Comparison of ENCODE assay signal across 8 cellular contexts in the genomic region with DNA sequence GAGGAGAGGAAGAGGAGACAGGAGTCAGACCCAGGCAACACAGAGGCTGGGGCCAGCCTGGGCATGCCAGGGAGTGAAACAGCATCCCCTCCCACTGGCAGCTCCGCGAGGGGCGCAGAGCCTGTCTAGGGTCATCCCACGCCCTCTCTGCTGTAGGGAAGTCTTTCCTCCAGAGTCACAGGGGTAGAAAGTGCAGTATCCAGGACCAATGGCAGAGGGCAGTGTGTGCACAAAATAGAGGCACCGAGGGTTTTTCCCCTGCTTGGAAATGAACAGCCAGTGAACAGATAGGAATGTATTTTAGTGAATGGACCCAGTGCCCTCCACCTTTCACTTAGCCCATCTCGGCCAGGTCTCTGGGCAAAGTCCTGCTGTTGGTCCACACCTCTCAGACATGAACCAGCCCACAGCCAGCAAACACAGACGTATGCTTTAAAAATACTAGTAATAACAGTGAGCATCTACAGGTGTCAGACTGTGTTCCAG. TPM values are rescaled to one million over a fixed set of nuclear protein-coding genes. Genes with fewer than 3 reads are reported as not detected.
DNase-seq lines count a peak whose midpoint lies in the region; ATAC-seq and TF ChIP-seq lines count a peak whose summit lies in the region.

No MANE protein-coding gene starts in this region.

- ATAC-seq in heart right ventricle (peak; percentile 39 to 83 (median 77)), GM18867 (IDR thresholded peaks at IDR 0.05; ENCODE audit: unreplicated experiment) (no peak), GM18505 (IDR thresholded peaks at IDR 0.05; ENCODE audit: unreplicated experiment) (no peak)

- no peaks in the 10 kb centered on the region for H3K4me1 ChIP-seq in adrenal gland (replicated peaks in 1 of 2)
- H3K4me1 ChIP-seq in heart right ventricle, result no peaks in the 10 kb centered on the region

- H3K36me3 ChIP-seq in adrenal gland (replicated peaks in 1 of 2) (no peaks in the 10 kb centered on the region), heart right ventricle (no peaks in the 10 kb centered on the region)

- H3K27me3 ChIP-seq in adrenal gland (no peaks in the 10 kb centered on the region), heart right ventricle (peaks cover 0 to 14% (median 6%) of the 10 kb centered on the region in 7 donors)

- TF ChIP-seq CTCF in adrenal gland (IDR thresholded peaks at IDR 0.05) (peak; percentile 69 to 77 (median 74)), heart right ventricle (IDR thresholded peaks at IDR 0.05) (peak; percentile 43 to 73 (median 69))

- no peak overlapping the region for H3K4me3 ChIP-seq in adrenal gland
- no peak overlapping the region for H3K4me3 ChIP-seq in heart right ventricle

- WGBS in adrenal gland, 4 donors, result 15 to 21% (median 17%) methylated on average over 7 of the region's 7 CpGs
- WGBS in heart right ventricle, 2 donors, result 12 to 16% methylated on average over 7 of the region's 7 CpGs

- TF ChIP-seq POLR2A in adrenal gland (IDR thresholded peaks at IDR 0.05) (no peak), GM18505 (IDR thresholded peaks at IDR 0.05; ENCODE audit: borderline replicate concordance, extremely low read depth, insufficient read depth, insufficient read length) (no peak)

- intact Hi-C loops in adrenal gland (cut with DNase I) (loop anchor here (5.0 to 10.0 kb wide), 4 partner anchors 208 to 399 kb away; no protein-coding TSS in a partner anchor), heart right ventricle (cut with DNase I) (loop anchor here (1.0 to 10.0 kb wide), 11 partner anchors 211 to 426 kb away; no protein-coding TSS in a partner anchor)

- H3K27ac ChIP-seq in adrenal gland, result no peak overlapping the region
- no peak overlapping the region for H3K27ac ChIP-seq in heart right ventricle

- peak; percentile 69 for DNase-seq in GDM1 (lab: John Stamatoyannopoulos, UW)
- DNase-seq in MV-4-11 (lab: John Stamatoyannopoulos, UW), result peak; percentile 27
- DNase-seq in SW480 (ENCODE audit: low spot score), result peak; percentile 91
- DNase-seq in adrenal gland, result peak; percentile 48 to 83 (median 68)
- peak in 1 of 2 donors; percentile 58 for DNase-seq in heart right ventricle
- peak; percentile 41 for DNase-seq in renal cortical epithelial cell (ENCODE audit: low read depth)

- H3K9me3 ChIP-seq in adrenal gland (replicated peaks in 1 of 3) (no peaks in the 10 kb centered on the region), heart right ventricle (no peaks in the 10 kb centered on the region)

RNA-seq across cellular contexts. Expression of a gene that starts 9.4 kb away (rescaled TPM):
- total RNA-seq in adrenal gland, result not detected
- not detected for polyA plus RNA-seq in adrenal gland
- total RNA-seq in heart right ventricle, result under 1 TPM in 1 of 10 donors, not detected in 9; 0.62 TPM
- not detected for polyA plus RNA-seq in heart right ventricle
- total RNA-seq in renal cortical epithelial cell, result not detected in 2 replicates

RNA-seq across cellular contexts. Expression of a gene that starts 18.2 kb away (rescaled TPM):
- total RNA-seq in adrenal gland, result under 1 TPM in 1 of 8 donors, not detected in 7; 0.14 TPM
- polyA plus RNA-seq in adrenal gland, result 1 to 10 TPM in 1 of 3 donors, not detected in 2; 2.7 TPM
- total RNA-seq in heart right ventricle, result under 1 TPM in 1 of 10 donors, not detected in 9; 0.15 TPM
- polyA plus RNA-seq in heart right ventricle, result not detected
- not detected in 2 replicates for total RNA-seq in renal cortical epithelial cell

RNA-seq across cellular contexts. Expression of a gene that starts 30.1 kb away (rescaled TPM):
- total RNA-seq in adrenal gland, result not detected
- not detected for polyA plus RNA-seq in adrenal gland
- not detected for total RNA-seq in heart right ventricle
- polyA plus RNA-seq in heart right ventricle, result not detected
- not detected in 2 replicates for total RNA-seq in renal cortical epithelial cell

RNA-seq across cellular contexts. Expression of a gene that starts 35.3 kb away (rescaled TPM):
- total RNA-seq in adrenal gland (under 1 TPM in 1 of 8 donors, not detected in 7; 0.18 TPM), heart right ventricle (not detected), renal cortical epithelial cell (not detected in 2 replicates)
- polyA plus RNA-seq in adrenal gland (under 1 TPM in 1 of 3 donors, not detected in 2; 0.64 TPM), heart right ventricle (not detected)

Comparison
In these comparisons a context has a peak if more than half of its experiments do, and no peak if none do; other contexts are left out.
1. ATAC-seq: peak in heart right ventricle (8 of 8); none in GM18867 (single experiment) and GM18505 (single experiment).